Comparison of ENCODE assay signal across 8 cellular contexts in genomic region chr2:43224571-43225092, GRCh38. TPM values are rescaled to one million over a fixed set of nuclear protein-coding genes. Genes with fewer than 3 reads are reported as not detected.
A peak's percentile ranks its signal among the peaks of the same experiment; 100 is the strongest.
DNase-seq lines count a peak whose midpoint lies in the region; FAIRE-seq and TF ChIP-seq lines count a peak whose summit lies in the region.

No MANE protein-coding gene starts in this region.

- intact Hi-C loops in CD4-positive, alpha-beta memory T cell (cut with micrococcal nuclease): loop anchor here (5.0 kb wide), 3 partner anchors 373 to 773 kb away; partner anchors contain the start of genes LRPPRC and THADA

- peaks cover 17% of the 10 kb centered on the region for H4K20me1 ChIP-seq in astrocyte (ENCODE audit: insufficient read depth, low read length)

- TF ChIP-seq CTCF in astrocyte (IDR thresholded peaks at IDR 0.05; ENCODE audit: insufficient read depth, low read depth, low read length) (no peak), kidney epithelial cell (IDR thresholded peaks at IDR 0.05; ENCODE audit: insufficient read depth, low read length, poor library complexity, severe bottlenecking) (no peak)

- FAIRE-seq in astrocyte (lab: Jason Lieb, UNC): no peak

- peak overlapping the region; percentile 91 for H3K4me2 ChIP-seq in astrocyte (ENCODE audit: low read length)

- peak overlapping the region; percentile 90 for H3K27ac ChIP-seq in CD4-positive, alpha-beta memory T cell (ENCODE audit: low read depth, low read length)
- H3K27ac ChIP-seq in astrocyte (ENCODE audit: low read depth, low read length) (peak overlapping the region; percentile 93), SJCRH30 (no peak overlapping the region)

- H3K9me3 ChIP-seq in CD4-positive, alpha-beta memory T cell (ENCODE audit: control insufficient read depth in 1 of 2, low read length in 2 of 2): no peaks in the 10 kb centered on the region
- H3K9me3 ChIP-seq in astrocyte (ENCODE audit: insufficient read depth, low read depth, low read length): no peaks in the 10 kb centered on the region
- H3K9me3 ChIP-seq in SJCRH30 (replicated peaks): no peaks in the 10 kb centered on the region

- POLR2A ChIA-PET in CD4-positive, alpha-beta memory T cell (lab: Charles Lee; ENCODE audit: partially characterized antibody): interaction anchor here (0.6 to 46.5 kb wide), 9 partner anchors 19 to 414 kb away, joined by 3 to 6960 read pairs (median 6); no protein-coding TSS in a partner anchor

- H3K4me3 ChIP-seq in CD4-positive, alpha-beta memory T cell (ENCODE audit: low read length in 2 of 2): peak overlapping the region; percentile 76 to 84
- peak overlapping the region; percentile 81 for H3K4me3 ChIP-seq in astrocyte (ENCODE audit: insufficient read depth, low read depth, low read length)
- peak overlapping the region; percentile 82 for H3K4me3 ChIP-seq in kidney epithelial cell (ENCODE audit: low read depth, low read length)
- H3K4me3 ChIP-seq in SJCRH30: no peak overlapping the region

- peak overlapping the region; percentile 95 for H3K9ac ChIP-seq in astrocyte (ENCODE audit: low read length)

- H3K4me1 ChIP-seq in CD4-positive, alpha-beta memory T cell (ENCODE audit: insufficient read depth, low read length): peaks cover 40% of the 10 kb centered on the region
- peaks cover 44% of the 10 kb centered on the region for H3K4me1 ChIP-seq in astrocyte (ENCODE audit: insufficient read depth, low read length)
- peaks cover 23% of the 10 kb centered on the region for H3K4me1 ChIP-seq in SJCRH30

- peaks cover 0 to 7% of the 10 kb centered on the region in 2 donors for H3K27me3 Mint-ChIP-seq in CD4-positive, alpha-beta memory T cell
- H3K27me3 Mint-ChIP-seq in astrocyte (ENCODE audit: low read depth, unreplicated experiment): no peaks in the 10 kb centered on the region

- H3K36me3 ChIP-seq in CD4-positive, alpha-beta memory T cell (ENCODE audit: insufficient read depth, low read length): peaks cover 34% of the 10 kb centered on the region
- no peaks in the 10 kb centered on the region for H3K36me3 ChIP-seq in astrocyte (ENCODE audit: insufficient read depth, low read length)
- H3K36me3 ChIP-seq in kidney epithelial cell (ENCODE audit: control insufficient read depth, insufficient read depth, low read length): peaks cover 3% of the 10 kb centered on the region
- peaks cover 12% of the 10 kb centered on the region for H3K36me3 ChIP-seq in SJCRH30

- H3K9me3 Mint-ChIP-seq in CD4-positive, alpha-beta memory T cell: peaks cover 0 to 39% (median 4%) of the 10 kb centered on the region in 8 donors
- no peaks in the 10 kb centered on the region for H3K9me3 Mint-ChIP-seq in astrocyte (ENCODE audit: unreplicated experiment)

- peak overlapping the region in 5 of 7 donors; percentile 93 to 99 (median 98) for H3K27ac Mint-ChIP-seq in CD4-positive, alpha-beta memory T cell
- H3K27ac Mint-ChIP-seq in astrocyte (ENCODE audit: unreplicated experiment): no peak overlapping the region

- H2AFZ ChIP-seq in astrocyte (ENCODE audit: low read depth, low read length): no peak overlapping the region

- H3K36me3 Mint-ChIP-seq in CD4-positive, alpha-beta memory T cell: peaks cover 45 to 57% of the 10 kb centered on the region in 2 donors
- H3K36me3 Mint-ChIP-seq in astrocyte (ENCODE audit: low read depth, unreplicated experiment): peaks cover 10% of the 10 kb centered on the region

- peak overlapping the region; percentile 93 to 99 (median 98) for H3K4me3 Mint-ChIP-seq in CD4-positive, alpha-beta memory T cell
- H3K4me3 Mint-ChIP-seq in astrocyte (ENCODE audit: unreplicated experiment): peak overlapping the region; percentile 62

- H3K4me1 Mint-ChIP-seq in CD4-positive, alpha-beta memory T cell: peaks cover 25 to 55% (median 36%) of the 10 kb centered on the region in 4 donors
- H3K4me1 Mint-ChIP-seq in astrocyte (ENCODE audit: low read depth, unreplicated experiment): peaks cover 42% of the 10 kb centered on the region

- H3K27me3 ChIP-seq in CD4-positive, alpha-beta memory T cell (ENCODE audit: insufficient read depth, low read length): no peaks in the 10 kb centered on the region
- H3K27me3 ChIP-seq in astrocyte (ENCODE audit: insufficient read depth, low read length): no peaks in the 10 kb centered on the region
- H3K27me3 ChIP-seq in kidney epithelial cell (ENCODE audit: control insufficient read depth, insufficient read depth, low read length): no peaks in the 10 kb centered on the region
- no peaks in the 10 kb centered on the region for H3K27me3 ChIP-seq in SJCRH30

- CTCF ChIA-PET in CD4-positive, alpha-beta memory T cell (lab: Charles Lee; ENCODE audit: partially characterized antibody): interaction anchor here (1.0 to 14.9 kb wide), 4 partner anchors 52 to 93 kb away, joined by 3 to 319 read pairs (median 130); no protein-coding TSS in a partner anchor

- DNase-seq in CD4-positive, alpha-beta memory T cell: peak in 4 of 5 donors; percentile 54 to 71 (median 68)
- DNase-seq in OCI-M1 (lab: John Stamatoyannopoulos, UW) (peak; percentile 68), astrocyte (ENCODE audit: low read depth) (peak; percentile 18), kidney epithelial cell (ENCODE audit: low read depth) (no peak), SJCRH30 (no peak), germinal center (ENCODE audit: low spot score) (no peak), GDM1 (lab: John Stamatoyannopoulos, UW) (no peak)
- DNase-seq in stimulated activated CD8-positive, alpha-beta memory T cell treated with anti-CD3 and anti-CD28 coated beads, Interleukin-4, amount 100 ng/mL, for 24 hours (ENCODE audit: low read depth): peak; percentile 26

- peaks cover 49% of the 10 kb centered on the region for H3K79me2 ChIP-seq in astrocyte (ENCODE audit: insufficient read depth, low read length)

RNA-seq across cellular contexts. Expression of gene ZFP36L2, which starts 1.8 kb away (rescaled TPM):
- 100 to 1,000 TPM; 456 to 464 TPM for total RNA-seq in CD4-positive, alpha-beta memory T cell
- 100 to 1,000 TPM; 271 to 523 TPM for polyA plus RNA-seq in CD4-positive, alpha-beta memory T cell
- 44.5 and 49.5 TPM in 2 replicates for total RNA-seq in astrocyte
- total RNA-seq in kidney epithelial cell: 12.2 and 12.6 TPM in 2 replicates
- 5.1 and 5.6 TPM in 2 replicates for total RNA-seq in SJCRH30 (2014; rRNA removed; shearing (Covaris generic))

Comparison
In these comparisons a context has a peak if more than half of its experiments do, and no peak if none do; other contexts are left out.
1. DNase-seq: peak in CD4-positive, alpha-beta memory T cell (4 of 5), OCI-M1 (single experiment), astrocyte (single experiment) and stimulated activated CD8-positive, alpha-beta memory T cell treated with anti-CD3 and anti-CD28 coated beads, Interleukin-4, amount 100 ng/mL, for 24 hours (single experiment); none in kidney epithelial cell (single experiment), SJCRH30 (0 of 2), germinal center (single experiment) and GDM1 (single experiment).